In the genomic region with DNA sequence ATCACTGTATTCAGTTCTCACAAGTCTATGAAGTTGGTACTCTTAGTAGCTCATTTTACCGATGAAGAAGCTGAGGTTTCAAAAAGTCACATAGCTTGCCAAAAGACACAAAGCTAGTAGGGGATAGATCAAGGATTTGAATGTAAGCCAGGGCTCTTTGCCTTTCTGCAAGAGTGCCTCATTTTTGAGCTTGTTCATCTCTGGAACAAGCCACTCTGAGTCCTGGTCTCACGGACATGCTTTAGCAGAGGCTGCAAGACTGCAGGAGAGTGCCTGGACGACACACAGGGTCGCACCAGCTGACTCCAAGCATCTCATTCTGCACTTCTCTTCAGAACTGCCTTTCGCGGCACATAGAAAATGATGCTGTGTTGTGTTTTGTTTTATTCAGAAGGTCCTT, we compare ENCODE assay signal across 15 cellular contexts. TPM values are rescaled to one million over a fixed set of nuclear protein-coding genes. Genes with fewer than 3 reads are reported as not detected.
DNase-seq lines count a peak whose midpoint lies in the region; ATAC-seq and TF ChIP-seq lines count a peak whose summit lies in the region.
"Had no signal": no experiment of that assay in that cellular context is flagged by ENCODE, and none has a peak within 500 bp of the region (broad histone marks: within the 10 kb centered on the region; RNA-seq: fewer than 3 reads in every experiment).

No MANE protein-coding gene starts in this region.

- DNase-seq in natural killer cell treated with Interleukin-12 subunit alpha and Interleukin-12 subunit beta and Interleukin-15 and Interleukin-18, amount 100 ng/mL, for 72 hours (ENCODE audit: low spot score), result peak; percentile 2
- DNase-seq in natural killer cell (no peak), coronary artery (ENCODE audit: low spot score) (no peak), erythroblast (lab: John Stamatoyannopoulos, UW) (no peak), T-helper 2 cell (no peak), SW480 (ENCODE audit: low spot score) (no peak), CD1c-positive myeloid dendritic cell (ENCODE audit: extremely low spot score) (no peak)
- DNase-seq: activated T-cell treated with anti-CD3 and anti-CD28 coated beads, Interleukin-2, amount 50 U/mL, for 48 hours; colonic mucosa; hippocampal formation; naive B cell; NCI-H1048 had no signal

- H3K4me3 Mint-ChIP-seq in natural killer cell treated with Interleukin-12 subunit alpha and Interleukin-12 subunit beta and Interleukin-15 and Interleukin-18, amount 100 ng/mL, for 72 hours, result peak overlapping the region; percentile 46
- H3K4me3 Mint-ChIP-seq in natural killer cell (no peak overlapping the region), nephron (peak overlapping the region; percentile 71 to 98 (median 88))
- H3K4me3 Mint-ChIP-seq: B cell, naive B cell had no signal

- H3K27me3 Mint-ChIP-seq in natural killer cell treated with Interleukin-12 subunit alpha and Interleukin-12 subunit beta and Interleukin-15 and Interleukin-18, amount 100 ng/mL, for 72 hours, result peaks cover 36 to 50% of the 10 kb centered on the region in 2 donors
- H3K27me3 Mint-ChIP-seq in natural killer cell (ENCODE audit: low read depth in 2 of 2) (peaks cover 37 to 57% of the 10 kb centered on the region in 2 donors), nephron (ENCODE audit: low read depth) (no peaks in the 10 kb centered on the region)

- ATAC-seq in natural killer cell treated with Interleukin-12 subunit alpha and Interleukin-12 subunit beta and Interleukin-15 and Interleukin-18, amount 100 ng/mL, for 72 hours, result no peak
- no peak for ATAC-seq in natural killer cell
- ATAC-seq: HCT116 had no signal

- no peak for TF ChIP-seq CTCF in natural killer cell (IDR thresholded peaks at IDR 0.05)
- TF ChIP-seq CTCF in coronary artery (IDR thresholded peaks at IDR 0.05), result no peak
- no peak for TF ChIP-seq CTCF in nephron (IDR thresholded peaks at IDR 0.05; ENCODE audit: unreplicated experiment in 3 of 3)

- H3K36me3 Mint-ChIP-seq in natural killer cell treated with Interleukin-12 subunit alpha and Interleukin-12 subunit beta and Interleukin-15 and Interleukin-18, amount 100 ng/mL, for 72 hours, result no peaks in the 10 kb centered on the region
- no peaks in the 10 kb centered on the region for H3K36me3 Mint-ChIP-seq in natural killer cell
- H3K36me3 Mint-ChIP-seq in nephron (ENCODE audit: low read depth), result no peaks in the 10 kb centered on the region

- intact Hi-C loops in natural killer cell (cut with micrococcal nuclease), result no loop called here

- H3K27ac ChIP-seq in coronary artery, result peak overlapping the region; percentile 97 to 98
- H3K27ac ChIP-seq: colonic mucosa had no signal

- H3K27ac Mint-ChIP-seq in natural killer cell treated with Interleukin-12 subunit alpha and Interleukin-12 subunit beta and Interleukin-15 and Interleukin-18, amount 100 ng/mL, for 72 hours, result peak overlapping the region in 1 of 2 donors; percentile 46
- H3K27ac Mint-ChIP-seq in natural killer cell (no peak overlapping the region), nephron (peak overlapping the region in 2 of 3 experiments; percentile 92)
- H3K27ac Mint-ChIP-seq: B cell, naive B cell had no signal

- H3K4me1 Mint-ChIP-seq in natural killer cell treated with Interleukin-12 subunit alpha and Interleukin-12 subunit beta and Interleukin-15 and Interleukin-18, amount 100 ng/mL, for 72 hours (ENCODE audit: low read depth in 2 of 2), result peaks cover 11 to 41% of the 10 kb centered on the region in 2 donors
- peaks cover 0 to 23% of the 10 kb centered on the region in 2 donors for H3K4me1 Mint-ChIP-seq in natural killer cell
- peaks cover 81% of the 10 kb centered on the region for H3K4me1 Mint-ChIP-seq in nephron

- TF ChIP-seq POLR2A in erythroblast (IDR thresholded peaks at IDR 0.05; ENCODE audit: low read length), result no peak

- no peaks in the 10 kb centered on the region for H3K9me3 Mint-ChIP-seq in natural killer cell treated with Interleukin-12 subunit alpha and Interleukin-12 subunit beta and Interleukin-15 and Interleukin-18, amount 100 ng/mL, for 72 hours
- no peaks in the 10 kb centered on the region for H3K9me3 Mint-ChIP-seq in natural killer cell
- no peaks in the 10 kb centered on the region for H3K9me3 Mint-ChIP-seq in nephron

- peak overlapping the region; percentile 77 for H3K4me3 ChIP-seq in coronary artery
- H3K4me3 ChIP-seq: colonic mucosa had no signal

RNA-seq across cellular contexts. Expression of a gene that starts 3.7 kb away (rescaled TPM):
- total RNA-seq in natural killer cell treated with Interleukin-12 subunit alpha and Interleukin-12 subunit beta and Interleukin-15 and Interleukin-18, amount 100 ng/mL, for 72 hours, result 1 to 10 TPM in 1 of 2 donors, under 1 TPM in 1; 0.05 to 1.6 TPM
- 10 to 100 TPM in 1 of 3 donors, 1 to 10 TPM in 2; 1.4 to 10.9 (median 3.4) TPM for total RNA-seq in natural killer cell
- total RNA-seq: B cell had no signal

Comparison
In these comparisons a context has a peak if more than half of its experiments do, and no peak if none do; other contexts are left out.
1. H3K27ac Mint-ChIP-seq: peak in nephron (2 of 3); none in natural killer cell (0 of 2).